ENCODE assay signal across 18 cellular contexts in the genomic region with DNA sequence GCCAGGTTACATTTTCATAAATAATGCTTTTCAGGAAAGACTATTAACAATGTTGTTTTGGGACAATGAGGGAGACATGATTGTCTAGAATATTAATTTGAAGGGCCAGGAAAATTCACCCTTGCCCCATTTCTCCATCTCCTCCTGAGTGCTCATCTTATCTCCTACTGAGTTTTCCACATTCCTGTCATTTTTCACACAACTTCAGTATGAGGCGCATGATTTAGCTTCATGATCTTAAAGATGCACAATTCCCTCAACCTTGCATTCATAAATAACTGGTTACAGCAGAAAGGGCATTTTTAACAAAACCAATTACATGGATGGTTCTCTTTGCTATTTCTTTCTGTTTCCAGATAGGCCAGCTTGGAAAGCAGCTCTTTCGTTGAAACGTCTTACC.
DNase-seq lines count a peak whose midpoint lies in the region; ATAC-seq, FAIRE-seq and TF ChIP-seq lines count a peak whose summit lies in the region.
"Had no signal": no experiment of that assay in that cellular context is flagged by ENCODE, and none has a peak within 500 bp of the region (broad histone marks: within the 10 kb centered on the region; RNA-seq: fewer than 3 reads in every experiment).

No MANE protein-coding gene starts in this region.

- intact Hi-C loops in PC-3 (cut with micrococcal nuclease): loop anchor here (2.0 to 5.0 kb wide), 2 partner anchors 27 to 47 kb away; no protein-coding TSS in a partner anchor
- intact Hi-C loops in activated CD4-positive, alpha-beta T cell treated with anti-CD3 and anti-CD28 coated beads for 36 hours (cut with DNase I, micrococcal nuclease): no loop called here

- H3K79me2 ChIP-seq in PC-3 (ENCODE audit: low read length): no peaks in the 10 kb centered on the region
- H3K79me2 ChIP-seq in mesendoderm (ENCODE audit: control insufficient read depth, insufficient read depth, low read length): no peaks in the 10 kb centered on the region

- no peaks in the 10 kb centered on the region for H3K27me3 Mint-ChIP-seq in activated CD4-positive, alpha-beta T cell treated with anti-CD3 and anti-CD28 coated beads for 36 hours

- H3K4me3 Mint-ChIP-seq in activated CD4-positive, alpha-beta T cell treated with anti-CD3 and anti-CD28 coated beads for 36 hours: no peak overlapping the region

- H3K9ac ChIP-seq in PC-3 (ENCODE audit: low read length) (peak overlapping the region; percentile 34; the same call in 1 of the 2 replicates), mesendoderm (ENCODE audit: low read length) (no peak overlapping the region)

- no peak overlapping the region for H2BK5ac ChIP-seq in mesendoderm (ENCODE audit: low read length)

- no TSS peak for BruUV-seq in PC-3 (replicated peaks; lab: Mats Ljungman, UMichigan)

- no peak for TF ChIP-seq POLR2A in A549 (IDR thresholded peaks at IDR 0.05; ENCODE audit: low read length)

- no peak overlapping the region for H3K4me3 ChIP-seq in A549
- no peak overlapping the region for H3K4me3 ChIP-seq in PC-3 (ENCODE audit: low read length)
- H3K4me3 ChIP-seq in mesendoderm (ENCODE audit: low read length): no peak overlapping the region
- H3K4me3 ChIP-seq: SK-N-MC had no signal

- no peak overlapping the region for H3K56ac ChIP-seq in mesendoderm (ENCODE audit: low read length)

- H3K27ac Mint-ChIP-seq in activated CD4-positive, alpha-beta T cell treated with anti-CD3 and anti-CD28 coated beads for 36 hours: no peak overlapping the region

- no peaks in the 10 kb centered on the region for H3K36me3 Mint-ChIP-seq in activated CD4-positive, alpha-beta T cell treated with anti-CD3 and anti-CD28 coated beads for 36 hours (ENCODE audit: low read depth)

- H2BK15ac ChIP-seq in mesendoderm (replicated peaks; ENCODE audit: low read depth): no peak overlapping the region

- H4K5ac ChIP-seq in mesendoderm (ENCODE audit: low read length): no peak overlapping the region

- H3K36me3 ChIP-seq in PC-3 (ENCODE audit: low read depth, low read length): no peaks in the 10 kb centered on the region
- no peaks in the 10 kb centered on the region for H3K36me3 ChIP-seq in mesendoderm (ENCODE audit: control insufficient read depth, insufficient read depth, low read length)

- H3K9me3 Mint-ChIP-seq in activated CD4-positive, alpha-beta T cell treated with anti-CD3 and anti-CD28 coated beads for 36 hours (ENCODE audit: low read depth): peaks cover 13% of the 10 kb centered on the region

- peak overlapping the region; percentile 91 to 92 for H3K27ac ChIP-seq in A549
- peak overlapping the region; percentile 95 for H3K27ac ChIP-seq in PC-3 (ENCODE audit: low read length)
- no peak overlapping the region for H3K27ac ChIP-seq in mesendoderm (ENCODE audit: low read depth, low read length)
- H3K27ac ChIP-seq: C4-2B, SK-N-MC had no signal

- POLR2A ChIA-PET in A549 (lab: Yijun Ruan, JAX) (no interaction called here), PC-3 (lab: Charles Lee; ENCODE audit: unreplicated experiment) (no interaction called here)
- POLR2A ChIA-PET in activated CD4-positive, alpha-beta T cell treated with anti-CD3 and anti-CD28 coated beads for 36 hours (lab: Charles Lee): no interaction called here

- ATAC-seq in A549: peak; percentile 39 to 71; a peak in 3 of 6 replicates
- no peak for ATAC-seq in PC-3
- no peak for ATAC-seq in activated CD4-positive, alpha-beta T cell treated with anti-CD3 and anti-CD28 coated beads for 36 hours
- ATAC-seq: HCT116 had no signal

- no peak overlapping the region for H3K23ac ChIP-seq in mesendoderm (ENCODE audit: low read length)

- no peak for TF ChIP-seq RAD21 in A549 (conservative IDR thresholded peaks at IDR 0.05 in 1 of 2, IDR thresholded peaks at IDR 0.05 in 1 of 2)

- H3K9me2 ChIP-seq in PC-3 (replicated peaks; ENCODE audit: low read length): no peaks in the 10 kb centered on the region

- no peak overlapping the region for H4K8ac ChIP-seq in mesendoderm (ENCODE audit: low read depth, low read length)

- H3K27me3 ChIP-seq in PC-3 (ENCODE audit: low read length) (no peaks in the 10 kb centered on the region), mesendoderm (ENCODE audit: insufficient read depth, low read length, poor library complexity) (no peaks in the 10 kb centered on the region)

- 7% methylated on average over 3 of the region's 3 CpGs for WGBS in A549 (ENCODE audit: missing lambda C conversion rate)
- no CpG with 5 or more reads among the region's 3 CpGs for WGBS in mesendoderm (ENCODE audit: extremely low coverage, insufficient coverage, low lambda C conversion rate)

- peaks cover 10% of the 10 kb centered on the region for H3F3A ChIP-seq in PC-3 (ENCODE audit: low read length, unreplicated experiment)

- no peak overlapping the region for H2AFZ ChIP-seq in PC-3 (ENCODE audit: low read length)

- H2BK120ac ChIP-seq in mesendoderm (ENCODE audit: low read depth, low read length): no peak overlapping the region

- H3K4me1 ChIP-seq in A549 (peaks cover 41% of the 10 kb centered on the region), PC-3 (ENCODE audit: insufficient read depth, low read length) (peaks cover 37% of the 10 kb centered on the region), mesendoderm (ENCODE audit: control insufficient read depth, low read depth, low read length) (no peaks in the 10 kb centered on the region)

- H3K4me2 ChIP-seq in A549 (peak overlapping the region; percentile 77), PC-3 (ENCODE audit: low read length) (peak overlapping the region; percentile 61), mesendoderm (ENCODE audit: low read length) (no peak overlapping the region)

- H3K79me1 ChIP-seq in mesendoderm (ENCODE audit: low read length): no peaks in the 10 kb centered on the region

- no peak overlapping the region for H3K4ac ChIP-seq in mesendoderm (ENCODE audit: low read depth, low read length)

- DNase-seq in A549 (ENCODE audit: low read depth in 1 of 2, low spot score in 1 of 2) (peak in 1 of 2 experiments; percentile 47), PC-3 (peak; percentile 39), glomerular visceral epithelial cell (ENCODE audit: extremely low spot score) (peak; percentile 4), mesendoderm (peak; percentile 53), DMS 273 (lab: John Stamatoyannopoulos, UW; ENCODE audit: unreplicated experiment) (no peak), GDM1 (lab: John Stamatoyannopoulos, UW) (no peak), DMS153 (lab: John Stamatoyannopoulos, UW) (no peak)
- DNase-seq in activated CD4-positive, alpha-beta T cell treated with anti-CD3 and anti-CD28 coated beads for 36 hours: no peak
- DNase-seq: DND-41; IMR-90; NCI-H1417 treated with DMSO at 0.1 percent for 48 hours; NCI-H1930; NK-92 treated with Interleukin-12 subunit alpha and Interleukin-12 subunit beta, amount 100 ng/mL, for 24 hours; SHP77 had no signal

- no peak for FAIRE-seq in A549 (lab: Jason Lieb, UNC)
- FAIRE-seq: HTR-8/SVneo had no signal

- no peak for TF ChIP-seq EP300 in A549 (IDR thresholded peaks at IDR 0.05)

- no peak overlapping the region for H3K18ac ChIP-seq in mesendoderm (ENCODE audit: low read length)

- H4K20me1 ChIP-seq in PC-3 (ENCODE audit: low read length): no peaks in the 10 kb centered on the region

- H3K9me3 ChIP-seq in A549 (peaks cover 4% of the 10 kb centered on the region; the same call in 1 of the 3 replicates), PC-3 (ENCODE audit: low read length) (no peaks in the 10 kb centered on the region)

- no peak overlapping the region for H2AK5ac ChIP-seq in mesendoderm (ENCODE audit: low read length)

- no peak for TF ChIP-seq CTCF in A549 (IDR thresholded peaks at IDR 0.05)
- no peak for TF ChIP-seq CTCF in PC-3 (conservative IDR thresholded peaks at IDR 0.05; ENCODE audit: low read depth, low read length)

- CTCF ChIA-PET in A549 (lab: Yijun Ruan, JAX) (no interaction called here), PC-3 (lab: Charles Lee) (no interaction called here)
- CTCF ChIA-PET in activated CD4-positive, alpha-beta T cell treated with anti-CD3 and anti-CD28 coated beads for 36 hours (lab: Charles Lee): interaction anchor here (0.7 to 1.3 kb wide), 3 partner anchors 150 to 472 kb away, joined by 3 to 5 read pairs (median 3); no protein-coding TSS in a partner anchor

- no peaks in the 10 kb centered on the region for H3K4me1 Mint-ChIP-seq in activated CD4-positive, alpha-beta T cell treated with anti-CD3 and anti-CD28 coated beads for 36 hours

TF ChIP-seq in A549, 52 proteins besides CTCF, POLR2A, EP300 and RAD21:
- TF ChIP-seq, protein P1, sequence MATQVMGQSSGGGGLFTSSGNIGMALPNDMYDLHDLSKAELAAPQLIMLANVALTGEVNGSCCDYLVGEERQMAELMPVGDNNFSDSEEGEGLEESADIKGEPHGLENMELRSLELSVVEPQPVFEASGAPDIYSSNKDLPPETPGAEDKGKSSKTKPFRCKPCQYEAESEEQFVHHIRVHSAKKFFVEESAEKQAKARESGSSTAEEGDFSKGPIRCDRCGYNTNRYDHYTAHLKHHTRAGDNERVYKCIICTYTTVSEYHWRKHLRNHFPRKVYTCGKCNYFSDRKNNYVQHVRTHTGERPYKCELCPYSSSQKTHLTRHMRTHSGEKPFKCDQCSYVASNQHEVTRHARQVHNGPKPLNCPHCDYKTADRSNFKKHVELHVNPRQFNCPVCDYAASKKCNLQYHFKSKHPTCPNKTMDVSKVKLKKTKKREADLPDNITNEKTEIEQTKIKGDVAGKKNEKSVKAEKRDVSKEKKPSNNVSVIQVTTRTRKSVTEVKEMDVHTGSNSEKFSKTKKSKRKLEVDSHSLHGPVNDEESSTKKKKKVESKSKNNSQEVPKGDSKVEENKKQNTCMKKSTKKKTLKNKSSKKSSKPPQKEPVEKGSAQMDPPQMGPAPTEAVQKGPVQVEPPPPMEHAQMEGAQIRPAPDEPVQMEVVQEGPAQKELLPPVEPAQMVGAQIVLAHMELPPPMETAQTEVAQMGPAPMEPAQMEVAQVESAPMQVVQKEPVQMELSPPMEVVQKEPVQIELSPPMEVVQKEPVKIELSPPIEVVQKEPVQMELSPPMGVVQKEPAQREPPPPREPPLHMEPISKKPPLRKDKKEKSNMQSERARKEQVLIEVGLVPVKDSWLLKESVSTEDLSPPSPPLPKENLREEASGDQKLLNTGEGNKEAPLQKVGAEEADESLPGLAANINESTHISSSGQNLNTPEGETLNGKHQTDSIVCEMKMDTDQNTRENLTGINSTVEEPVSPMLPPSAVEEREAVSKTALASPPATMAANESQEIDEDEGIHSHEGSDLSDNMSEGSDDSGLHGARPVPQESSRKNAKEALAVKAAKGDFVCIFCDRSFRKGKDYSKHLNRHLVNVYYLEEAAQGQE (IDR thresholded peaks at IDR 0.05): no peak
- TF ChIP-seq GATA3 (IDR thresholded peaks at IDR 0.05; ENCODE audit: borderline replicate concordance) (0 out of 2 replicates have a peak, but pooled peaks have one; percentile 45), JUN (IDR thresholded peaks at IDR 0.05) (no peak), ZC3H11A (IDR thresholded peaks at IDR 0.05) (no peak), EHF (CRISPR knock-in tag; IDR thresholded peaks at IDR 0.05) (no peak)
- TF ChIP-seq, protein P2, sequence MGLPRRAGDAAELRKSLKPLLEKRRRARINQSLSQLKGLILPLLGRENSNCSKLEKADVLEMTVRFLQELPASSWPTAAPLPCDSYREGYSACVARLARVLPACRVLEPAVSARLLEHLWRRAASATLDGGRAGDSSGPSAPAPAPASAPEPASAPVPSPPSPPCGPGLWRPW (IDR thresholded peaks at IDR 0.05): no peak

Comparison
In these comparisons a context has a peak if more than half of its experiments do, and no peak if none do; other contexts are left out.
1. ATAC-seq: peak in A549 (2 of 2); none in PC-3 (single experiment) and activated CD4-positive, alpha-beta T cell treated with anti-CD3 and anti-CD28 coated beads for 36 hours (single experiment).
2. DNase-seq: peak in PC-3 (single experiment), glomerular visceral epithelial cell (single experiment) and mesendoderm (single experiment); none in DMS 273 (single experiment), GDM1 (single experiment), activated CD4-positive, alpha-beta T cell treated with anti-CD3 and anti-CD28 coated beads for 36 hours (single experiment) and DMS153 (single experiment).